In genomic region chr1:21706151-21706835, GRCh38 we compare ENCODE assay signal across 10 cellular contexts. TPM values are rescaled to one million over a fixed set of nuclear protein-coding genes. Genes with fewer than 3 reads are reported as not detected.
DNase-seq lines count a peak whose midpoint lies in the region; ATAC-seq and TF ChIP-seq lines count a peak whose summit lies in the region.
"Had no signal": no experiment of that assay in that cellular context is flagged by ENCODE, and none has a peak within 500 bp of the region (broad histone marks: within the 10 kb centered on the region; RNA-seq: fewer than 3 reads in every experiment).

No MANE protein-coding gene starts in this region.

- no peak for TF ChIP-seq POLR2A in breast epithelium (IDR thresholded peaks at IDR 0.05)

- POLR2A ChIA-PET in MCF 10A (lab: Yijun Ruan, JAX) (no interaction called here), activated B cell treated with CpG ODN at 0.5 μM for 24 hours (lab: Charles Lee) (no interaction called here)

- H3K4me3 Mint-ChIP-seq in MCF 10A (ENCODE audit: unreplicated experiment) (no peak overlapping the region), activated B cell treated with CpG ODN at 0.5 μM for 24 hours (no peak overlapping the region), type B pancreatic cell (no peak overlapping the region)
- H3K4me3 Mint-ChIP-seq: activated naive CD8-positive, alpha-beta T cell treated with anti-CD3 and anti-CD28 coated beads, Interleukin-2, amount 10 ng/mL, durations not matched to agents 7 days and 5 days; CD4-positive, CD25-positive, alpha-beta regulatory T cell had no signal

- ATAC-seq in activated B cell treated with CpG ODN at 0.5 μM for 24 hours (ENCODE audit: low read depth) = peak; percentile 92

- H3K27me3 Mint-ChIP-seq in MCF 10A (ENCODE audit: insufficient read depth, unreplicated experiment) (no peaks in the 10 kb centered on the region), activated B cell treated with CpG ODN at 0.5 μM for 24 hours (no peaks in the 10 kb centered on the region), type B pancreatic cell (no peaks in the 10 kb centered on the region)
- H3K27me3 Mint-ChIP-seq: activated naive CD8-positive, alpha-beta T cell treated with anti-CD3 and anti-CD28 coated beads, Interleukin-2, amount 10 ng/mL, durations not matched to agents 7 days and 5 days; CD4-positive, CD25-positive, alpha-beta regulatory T cell had no signal

- intact Hi-C loops in MCF 10A (cut with micrococcal nuclease) (no loop called here), breast epithelium (cut with DNase I; ENCODE audit: low total_unique reads) (no loop called here), activated B cell treated with CpG ODN at 0.5 μM for 24 hours (cut with micrococcal nuclease) (loop anchor here (1.0 to 10.0 kb wide), 2 partner anchors 77 to 319 kb away; partner anchors contain the start of gene USP48)

- H3K4me3 ChIP-seq in breast epithelium = no peak overlapping the region

- no peaks in the 10 kb centered on the region for H3K4me1 ChIP-seq in breast epithelium

- DNase-seq in MCF 10A (ENCODE audit: unreplicated experiment) (peak; percentile 9), breast epithelium (ENCODE audit: low spot score in 2 of 2) (no peak), activated B cell treated with CpG ODN at 0.5 μM for 24 hours (peak; percentile 15), hepatic stellate cell (ENCODE audit: low spot score) (peak; percentile 9), substantia nigra (lab: John Stamatoyannopoulos, UW) (peak in 6 of 49 donors; percentile 2 to 23 (median 5)), NCI-H2227 (lab: John Stamatoyannopoulos, UW; ENCODE audit: unreplicated experiment) (no peak), DMS153 treated with DMSO at 0.1 percent for 48 hours (lab: John Stamatoyannopoulos, UW; ENCODE audit: unreplicated experiment) (no peak), type B pancreatic cell (ENCODE audit: extremely low spot score, unreplicated experiment) (no peak)
- DNase-seq: activated naive CD8-positive, alpha-beta T cell treated with anti-CD3 and anti-CD28 coated beads, Interleukin-2, amount 10 ng/mL, durations not matched to agents 7 days and 5 days; CD4-positive, CD25-positive, alpha-beta regulatory T cell had no signal

- peaks cover 3% of the 10 kb centered on the region for H3K36me3 ChIP-seq in breast epithelium

- H3K27me3 ChIP-seq in breast epithelium = no peaks in the 10 kb centered on the region

- no peak overlapping the region for H3K27ac ChIP-seq in breast epithelium
- H3K27ac ChIP-seq in substantia nigra (ENCODE audit: low read depth, low read length, poor library complexity, severe bottlenecking) = peak overlapping the region; percentile 88

- TF ChIP-seq CTCF in MCF 10A (IDR thresholded peaks at IDR 0.05; ENCODE audit: unreplicated experiment) (no peak), breast epithelium (IDR thresholded peaks at IDR 0.05) (no peak), activated B cell treated with CpG ODN at 0.5 μM for 24 hours (IDR thresholded peaks at IDR 0.05) (no peak), type B pancreatic cell (conservative IDR thresholded peaks at IDR 0.05) (no peak)

- CTCF ChIA-PET in MCF 10A (lab: Yijun Ruan, JAX) = interaction anchor here (0.7 to 1.1 kb wide), 2 partner anchors 27 to 127 kb away, joined by 3 read pairs; no protein-coding TSS in a partner anchor
- CTCF ChIA-PET in activated B cell treated with CpG ODN at 0.5 μM for 24 hours (lab: Charles Lee) = no interaction called here

- no peaks in the 10 kb centered on the region for H3K4me1 Mint-ChIP-seq in MCF 10A (ENCODE audit: insufficient read depth, unreplicated experiment)
- H3K4me1 Mint-ChIP-seq in activated B cell treated with CpG ODN at 0.5 μM for 24 hours = peaks cover 11% of the 10 kb centered on the region
- H3K4me1 Mint-ChIP-seq in type B pancreatic cell (ENCODE audit: unreplicated experiment) = no peaks in the 10 kb centered on the region

- no TSS peak for BruUV-seq in MCF 10A (replicated peaks; lab: Mats Ljungman, UMichigan)

- H3K36me3 Mint-ChIP-seq in MCF 10A (ENCODE audit: insufficient read depth, unreplicated experiment) (peaks cover 65% of the 10 kb centered on the region), activated B cell treated with CpG ODN at 0.5 μM for 24 hours (ENCODE audit: low read depth) (peaks cover 67% of the 10 kb centered on the region), type B pancreatic cell (peaks cover 28% of the 10 kb centered on the region)

- H3K9me3 Mint-ChIP-seq in MCF 10A (ENCODE audit: unreplicated experiment) (no peaks in the 10 kb centered on the region), activated B cell treated with CpG ODN at 0.5 μM for 24 hours (no peaks in the 10 kb centered on the region), type B pancreatic cell (no peaks in the 10 kb centered on the region)
- H3K9me3 Mint-ChIP-seq: activated naive CD8-positive, alpha-beta T cell treated with anti-CD3 and anti-CD28 coated beads, Interleukin-2, amount 10 ng/mL, durations not matched to agents 7 days and 5 days; CD4-positive, CD25-positive, alpha-beta regulatory T cell had no signal

- H3K27ac Mint-ChIP-seq in MCF 10A (ENCODE audit: low read depth, unreplicated experiment) = no peak overlapping the region
- H3K27ac Mint-ChIP-seq in activated B cell treated with CpG ODN at 0.5 μM for 24 hours = no peak overlapping the region
- H3K27ac Mint-ChIP-seq in type B pancreatic cell = no peak overlapping the region
- H3K27ac Mint-ChIP-seq: activated naive CD8-positive, alpha-beta T cell treated with anti-CD3 and anti-CD28 coated beads, Interleukin-2, amount 10 ng/mL, durations not matched to agents 7 days and 5 days had no signal

- no peaks in the 10 kb centered on the region for H3K9me3 ChIP-seq in breast epithelium

RNA-seq across cellular contexts. Expression of gene RAP1GAP, which starts 37.1 kb away (rescaled TPM):
- 0.22 TPM in 1 of 2 replicates, not detected in the other for total RNA-seq in MCF 10A (2022)
- total RNA-seq in breast epithelium = 1 to 10 TPM in 2 of 3 donors, under 1 TPM in 1; 0.32 to 7.2 (median 6.0) TPM
- total RNA-seq in activated B cell treated with CpG ODN at 0.5 μM for 24 hours = 0.54 and 0.60 TPM in 2 replicates
- total RNA-seq in type B pancreatic cell (ENCODE audit: low replicate concordance) = 18.5 and 20.3 TPM in 2 replicates

Comparison
In these comparisons a context has a peak if more than half of its experiments do, and no peak if none do; other contexts are left out.
1. DNase-seq: peak in MCF 10A (single experiment), activated B cell treated with CpG ODN at 0.5 μM for 24 hours (single experiment) and hepatic stellate cell (single experiment); none in breast epithelium (0 of 2), NCI-H2227 (single experiment), DMS153 treated with DMSO at 0.1 percent for 48 hours (single experiment) and type B pancreatic cell (single experiment).